In genomic region chr7:123718773-123719480, GRCh38 we compare ENCODE assay signal across 22 cellular contexts. TPM values are rescaled to one million over a fixed set of nuclear protein-coding genes. Genes with fewer than 3 reads are reported as not detected.
DNase-seq lines count a peak whose midpoint lies in the region; ATAC-seq and TF ChIP-seq lines count a peak whose summit lies in the region.
"Had no signal": no experiment of that assay in that cellular context is flagged by ENCODE, and none has a peak within 500 bp of the region (broad histone marks: within the 10 kb centered on the region; RNA-seq: fewer than 3 reads in every experiment).

No MANE protein-coding gene starts in this region.

- no peak overlapping the region for H2AFZ ChIP-seq in MM.1S (ENCODE audit: low read length)

- H3F3A ChIP-seq in MM.1S (ENCODE audit: insufficient read depth, low read length): no peaks in the 10 kb centered on the region

- no peaks in the 10 kb centered on the region for H3K27me3 Mint-ChIP-seq in activated CD8-positive, alpha-beta memory T cell treated with anti-CD3 and anti-CD28 coated beads, Interleukin-2, amount 10 ng/mL, durations not matched to agents 7 days and 5 days
- H3K27me3 Mint-ChIP-seq in naive thymus-derived CD8-positive, alpha-beta T cell: no peaks in the 10 kb centered on the region
- no peaks in the 10 kb centered on the region for H3K27me3 Mint-ChIP-seq in T-helper 17 cell
- H3K27me3 Mint-ChIP-seq: CD8-positive, alpha-beta memory T cell; progenitor cell of endocrine pancreas had no signal

- POLR2A ChIA-PET in naive thymus-derived CD8-positive, alpha-beta T cell (lab: Charles Lee): interaction anchor here (2.3 kb wide), 1 partner anchor 30 kb away, joined by 9 read pairs; the partner anchor contains the start of gene WASL

- peaks cover 91% of the 10 kb centered on the region for H3K79me2 ChIP-seq in MM.1S (ENCODE audit: low read length)

- no peaks in the 10 kb centered on the region for H3K9me3 Mint-ChIP-seq in activated CD8-positive, alpha-beta memory T cell treated with anti-CD3 and anti-CD28 coated beads, Interleukin-2, amount 10 ng/mL, durations not matched to agents 7 days and 5 days (ENCODE audit: low read depth)
- H3K9me3 Mint-ChIP-seq in naive thymus-derived CD8-positive, alpha-beta T cell: no peaks in the 10 kb centered on the region
- H3K9me3 Mint-ChIP-seq: CD8-positive, alpha-beta memory T cell had no signal

- WGBS in tibial nerve, 2 donors: 78 to 84% methylated on average over 6 of the region's 6 CpGs

- TF ChIP-seq EP300 in tibial nerve (IDR thresholded peaks at IDR 0.05): no peak

- H3K4me3 Mint-ChIP-seq in activated CD8-positive, alpha-beta memory T cell treated with anti-CD3 and anti-CD28 coated beads, Interleukin-2, amount 10 ng/mL, durations not matched to agents 7 days and 5 days: peak overlapping the region; percentile 48
- peak overlapping the region in 5 of 10 donors; percentile 27 to 55 (median 45) for H3K4me3 Mint-ChIP-seq in naive thymus-derived CD8-positive, alpha-beta T cell
- H3K4me3 Mint-ChIP-seq in T-helper 17 cell: no peak overlapping the region
- H3K4me3 Mint-ChIP-seq: nephron progenitor cell had no signal

- no peaks in the 10 kb centered on the region for H3K27me3 ChIP-seq in adipocyte (replicated peaks; ENCODE audit: control insufficient read depth, insufficient read depth, low read length)
- no peaks in the 10 kb centered on the region for H3K27me3 ChIP-seq in tibial nerve
- no peaks in the 10 kb centered on the region for H3K27me3 ChIP-seq in MM.1S (replicated peaks; ENCODE audit: insufficient read depth, low read length)
- H3K27me3 ChIP-seq: brain microvascular endothelial cell, spleen, tibial artery had no signal

- peak; percentile 68 for ATAC-seq in activated CD8-positive, alpha-beta memory T cell treated with anti-CD3 and anti-CD28 coated beads, Interleukin-2, amount 10 ng/mL, durations not matched to agents 7 days and 5 days
- peak in 1 of 2 donors; percentile 76 for ATAC-seq in naive thymus-derived CD8-positive, alpha-beta T cell
- no peak for ATAC-seq in T-helper 17 cell
- ATAC-seq: A549 had no signal

- H3K4me1 ChIP-seq in adipocyte (ENCODE audit: control insufficient read depth, insufficient read depth, low read length) (peaks cover 33% of the 10 kb centered on the region), tibial nerve (peaks cover 3 to 73% (median 18%) of the 10 kb centered on the region in 4 donors), MM.1S (ENCODE audit: low read length) (no peaks in the 10 kb centered on the region)

- H3K4me1 Mint-ChIP-seq in activated CD8-positive, alpha-beta memory T cell treated with anti-CD3 and anti-CD28 coated beads, Interleukin-2, amount 10 ng/mL, durations not matched to agents 7 days and 5 days: peaks cover 35% of the 10 kb centered on the region
- peaks cover 33 to 72% (median 69%) of the 10 kb centered on the region in 4 donors for H3K4me1 Mint-ChIP-seq in naive thymus-derived CD8-positive, alpha-beta T cell
- H3K4me1 Mint-ChIP-seq in T-helper 17 cell: peaks cover 34% of the 10 kb centered on the region

- peak overlapping the region; percentile 3 for H3K4me3 ChIP-seq in Jurkat, Clone E6-1 (ENCODE audit: low read length)
- H3K4me3 ChIP-seq in adipocyte (ENCODE audit: low read length) (peak overlapping the region; percentile 39), tibial nerve (no peak overlapping the region), MM.1S (ENCODE audit: low read length) (no peak overlapping the region)
- H3K4me3 ChIP-seq: A549, spleen, tibial artery had no signal

- peaks cover 12% of the 10 kb centered on the region for H3K36me3 Mint-ChIP-seq in activated CD8-positive, alpha-beta memory T cell treated with anti-CD3 and anti-CD28 coated beads, Interleukin-2, amount 10 ng/mL, durations not matched to agents 7 days and 5 days
- H3K36me3 Mint-ChIP-seq in naive thymus-derived CD8-positive, alpha-beta T cell: peaks cover 0 to 13% (median 0%) of the 10 kb centered on the region in 3 donors
- H3K36me3 Mint-ChIP-seq in T-helper 17 cell (ENCODE audit: low read depth): peaks cover 7% of the 10 kb centered on the region

- peak overlapping the region; percentile 71 for H3K27ac Mint-ChIP-seq in activated CD8-positive, alpha-beta memory T cell treated with anti-CD3 and anti-CD28 coated beads, Interleukin-2, amount 10 ng/mL, durations not matched to agents 7 days and 5 days
- H3K27ac Mint-ChIP-seq in naive thymus-derived CD8-positive, alpha-beta T cell: peak overlapping the region in 8 of 10 donors; percentile 4 to 69 (median 44)
- no peak overlapping the region for H3K27ac Mint-ChIP-seq in T-helper 17 cell
- H3K27ac Mint-ChIP-seq: nephron progenitor cell, progenitor cell of endocrine pancreas had no signal

- TF ChIP-seq POLR2A in tibial nerve (IDR thresholded peaks at IDR 0.05): no peak

- H3K27ac ChIP-seq in tibial nerve (no peak overlapping the region), MM.1S (ENCODE audit: low read length) (no peak overlapping the region)
- H3K27ac ChIP-seq: brain microvascular endothelial cell, KMS-11, spleen, tibial artery had no signal

- H3K36me3 ChIP-seq in adipocyte (ENCODE audit: control insufficient read depth, insufficient read depth, low read length, severe bottlenecking) (no peaks in the 10 kb centered on the region), tibial nerve (no peaks in the 10 kb centered on the region), MM.1S (replicated peaks; ENCODE audit: insufficient read depth, low read length) (no peaks in the 10 kb centered on the region)
- H3K36me3 ChIP-seq: brain microvascular endothelial cell, tibial artery had no signal

- TF ChIP-seq CTCF in tibial nerve (IDR thresholded peaks at IDR 0.05) (no peak), MM.1S (IDR thresholded peaks at IDR 0.05; ENCODE audit: low read length) (no peak)

- H3K9ac ChIP-seq in adipocyte (ENCODE audit: low read length): no peak overlapping the region
- H3K9ac ChIP-seq in MM.1S (ENCODE audit: low read length): no peak overlapping the region
- H3K9ac ChIP-seq: KMS-11 had no signal

- no peak overlapping the region for H3K4me2 ChIP-seq in MM.1S (ENCODE audit: low read depth, low read length)
- H3K4me2 ChIP-seq: A549, KMS-11 had no signal

- H3K9me2 ChIP-seq in MM.1S (replicated peaks; ENCODE audit: insufficient read depth, low read length): no peaks in the 10 kb centered on the region

- CTCF ChIA-PET in activated CD8-positive, alpha-beta memory T cell treated with anti-CD3 and anti-CD28 coated beads, Interleukin-2, amount 10 ng/mL, durations not matched to agents 7 days and 5 days (lab: Charles Lee): interaction anchor here (0.8 to 1.7 kb wide), 3 partner anchors 9 to 30 kb away, joined by 3 read pairs; partner anchors contain the start of gene WASL

- no peaks in the 10 kb centered on the region for H3K9me3 ChIP-seq in adipocyte (ENCODE audit: control insufficient read depth, low read length)
- H3K9me3 ChIP-seq in tibial nerve: no peaks in the 10 kb centered on the region
- no peaks in the 10 kb centered on the region for H3K9me3 ChIP-seq in T-helper 17 cell (ENCODE audit: control insufficient read depth, low read length, poor library complexity, severe bottlenecking)
- H3K9me3 ChIP-seq in MM.1S (replicated peaks; ENCODE audit: insufficient read depth, low read length): no peaks in the 10 kb centered on the region
- H3K9me3 ChIP-seq: A549, spleen, tibial artery had no signal

- peaks cover 19% of the 10 kb centered on the region; the same call in 1 of the 2 replicates for H4K20me1 ChIP-seq in MM.1S (ENCODE audit: insufficient read depth, low read length)

- no peak for DNase-seq in activated CD8-positive, alpha-beta memory T cell treated with anti-CD3 and anti-CD28 coated beads, Interleukin-2, amount 10 ng/mL, durations not matched to agents 7 days and 5 days
- no peak for DNase-seq in activated CD8-positive, alpha-beta memory T cell treated with anti-CD3 and anti-CD28 coated beads, Interleukin-2, amount 50 U/mL, for 4 hours
- peak; percentile 62 for DNase-seq in Jurkat, Clone E6-1 (ENCODE audit: low read depth, low spot score)
- DNase-seq in adipocyte (ENCODE audit: low read depth) (no peak), tibial nerve (ENCODE audit: low spot score in 2 of 2) (no peak), T-helper 17 cell (no peak), MM.1S (no peak)
- DNase-seq in naive thymus-derived CD8-positive, alpha-beta T cell: peak in 2 of 10 donors; percentile 5 to 25
- DNase-seq: activated CD4-positive, CD25-positive, alpha-beta regulatory T cell treated with anti-CD3 and anti-CD28 coated beads, Interleukin-2, amount 50 U/mL, for 72 hours; activated naive CD4-positive, alpha-beta T cell treated with anti-CD3 and anti-CD28 coated beads, Interleukin-2, amount 50 U/mL, for 16 hours; brain microvascular endothelial cell; CD8-positive, alpha-beta memory T cell; DMS79; NCI-H187; NCI-H510A; nephron progenitor cell; SHP77 treated with DMSO at 0.1 percent for 48 hours; spleen; tibial artery had no signal

RNA-seq across cellular contexts. Expression of gene WASL, which starts 29.9 kb away (rescaled TPM):
- 1 to 10 TPM; 7.6 to 7.8 TPM for total RNA-seq in activated CD8-positive, alpha-beta memory T cell treated with anti-CD3 and anti-CD28 coated beads, Interleukin-2, amount 10 ng/mL, durations not matched to agents 7 days and 5 days
- polyA plus RNA-seq in Jurkat, Clone E6-1 (2012; ENCODE audit: insufficient read depth, insufficient read length): 1.7 TPM
- 10 to 100 TPM; 14.3 to 15.6 TPM for total RNA-seq in naive thymus-derived CD8-positive, alpha-beta T cell
- polyA plus RNA-seq in naive thymus-derived CD8-positive, alpha-beta T cell: 1 to 10 TPM; 2.5 to 3.0 (median 2.9) TPM
- 10 to 100 TPM; 32.6 to 40.0 (median 37.3) TPM for total RNA-seq in tibial nerve
- total RNA-seq in T-helper 17 cell: 1 to 10 TPM; 9.5 to 10.0 TPM

Comparison
In these comparisons a context has a peak if more than half of its experiments do, and no peak if none do; other contexts are left out.
1. H3K4me3 ChIP-seq: peak in Jurkat, Clone E6-1 (single experiment) and adipocyte (single experiment); none in tibial nerve (0 of 4) and MM.1S (single experiment).